13 cellular contexts compared by ENCODE assay signal in the genomic region with DNA sequence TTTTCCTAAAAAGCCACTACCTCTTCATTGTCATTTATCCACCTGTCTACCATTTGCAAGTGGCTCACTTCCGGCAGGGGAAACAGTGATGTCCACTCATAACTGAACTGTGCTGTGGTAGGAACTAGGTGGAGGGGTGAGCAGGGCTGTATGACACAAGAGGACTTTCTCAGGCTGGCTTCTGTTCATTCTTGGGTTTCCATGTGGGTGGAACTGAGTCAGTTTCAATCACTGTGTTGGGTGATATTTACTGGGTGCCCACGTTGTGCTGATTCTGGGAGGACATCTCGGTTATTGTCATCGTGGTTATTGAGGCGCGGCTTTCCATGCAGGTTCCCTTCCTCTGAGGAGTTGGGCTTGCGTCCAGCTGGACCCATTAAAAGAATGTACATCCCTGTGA. TPM values are rescaled to one million over a fixed set of nuclear protein-coding genes. Genes with fewer than 3 reads are reported as not detected.
DNase-seq lines count a peak whose midpoint lies in the region; ATAC-seq and TF ChIP-seq lines count a peak whose summit lies in the region.
"Had no signal": no experiment of that assay in that cellular context is flagged by ENCODE, and none has a peak within 500 bp of the region (broad histone marks: within the 10 kb centered on the region; RNA-seq: fewer than 3 reads in every experiment).

No MANE protein-coding gene starts in this region.

- H3K4me1 Mint-ChIP-seq in nephron progenitor cell: no peaks in the 10 kb centered on the region
- H3K4me1 Mint-ChIP-seq: endodermal cell had no signal

- peaks cover 14% of the 10 kb centered on the region for H3K9me3 Mint-ChIP-seq in nephron progenitor cell

- intact Hi-C loops in aorta (cut with DNase I): no loop called here

- no peak overlapping the region for H3K27ac Mint-ChIP-seq in nephron progenitor cell
- H3K27ac Mint-ChIP-seq: endodermal cell had no signal

- H3K36me3 Mint-ChIP-seq in nephron progenitor cell (ENCODE audit: low read depth): no peaks in the 10 kb centered on the region

- peak; percentile 20 for DNase-seq in stimulated activated CD4-positive, alpha-beta T cell treated with anti-CD3 and anti-CD28 coated beads, Interleukin-2, amount 100 ng/mL, for 4 hours (ENCODE audit: low read depth)
- DNase-seq in nucleus accumbens (lab: John Stamatoyannopoulos, UW): no peak
- no peak for DNase-seq in nephron progenitor cell
- no peak for DNase-seq in aorta
- DNase-seq in NCI-H1694 treated with DMSO at 0.1 percent for 48 hours (lab: John Stamatoyannopoulos, UW): no peak
- DNase-seq: activated gamma-delta T cell, endodermal cell, Right ventricle myocardium superior had no signal

- H3K4me1 ChIP-seq in aorta (ENCODE audit: control insufficient read depth in 1 of 2, insufficient read depth in 2 of 2, low read length in 2 of 2): no peaks in the 10 kb centered on the region

- peaks cover 8% of the 10 kb centered on the region for H3K27me3 Mint-ChIP-seq in nephron progenitor cell (ENCODE audit: low read depth, poor library complexity)

- H3K9me3 ChIP-seq in aorta (ENCODE audit: control insufficient read depth, low read length): no peaks in the 10 kb centered on the region
- H3K9me3 ChIP-seq: thoracic aorta had no signal

- ATAC-seq in GM18520 (IDR thresholded peaks at IDR 0.05; ENCODE audit: unreplicated experiment): peak; percentile 76
- peak; percentile 69 for ATAC-seq in GM21576 (IDR thresholded peaks at IDR 0.05; ENCODE audit: unreplicated experiment)
- peak; percentile 65 for ATAC-seq in HG03558 (IDR thresholded peaks at IDR 0.05; ENCODE audit: extremely low read depth, unreplicated experiment)
- ATAC-seq in aorta (ENCODE audit: low FRiP score): no peak

- H3K36me3 ChIP-seq in aorta (ENCODE audit: control insufficient read depth in 1 of 2, insufficient read depth in 2 of 2, low read length in 1 of 2): no peaks in the 10 kb centered on the region
- H3K36me3 ChIP-seq: thoracic aorta had no signal

- H3K27ac ChIP-seq in aorta (ENCODE audit: low read depth in 1 of 2, low read length in 2 of 2): no peak overlapping the region
- H3K27ac ChIP-seq: thoracic aorta had no signal

- H3K27me3 ChIP-seq in aorta (ENCODE audit: control insufficient read depth in 1 of 2, insufficient read depth in 2 of 2, low read length in 1 of 2): no peaks in the 10 kb centered on the region

- no peak for TF ChIP-seq CTCF in nephron progenitor cell (IDR thresholded peaks at IDR 0.05)

- WGBS in aorta, 2 donors: 90% methylated on average over 7 of the region's 7 CpGs

- no peak overlapping the region for H3K4me3 ChIP-seq in aorta (ENCODE audit: low read length in 2 of 2)
- H3K4me3 ChIP-seq: thoracic aorta had no signal

- H3K4me3 Mint-ChIP-seq in nephron progenitor cell: no peak overlapping the region
- H3K4me3 Mint-ChIP-seq: endodermal cell had no signal

RNA-seq across cellular contexts. Expression of gene RAMP3, which starts 38.8 kb away (rescaled TPM):
- total RNA-seq in aorta: 10 to 100 TPM; 43.0 to 78.0 TPM
- 10 to 100 TPM in 1 of 2 donors, 1 to 10 TPM in 1; 5.0 to 14.7 TPM for polyA plus RNA-seq in aorta
- total RNA-seq: endodermal cell, MCF 10A had no signal
